ENCODE assay signal across 27 cellular contexts in genomic region chr13:108257238-108257637, GRCh38. TPM values are rescaled to one million over a fixed set of nuclear protein-coding genes. Genes with fewer than 3 reads are reported as not detected.
DNase-seq lines count a peak whose midpoint lies in the region; ATAC-seq, FAIRE-seq and TF ChIP-seq lines count a peak whose summit lies in the region.
"Had no signal": no experiment of that assay in that cellular context is flagged by ENCODE, and none has a peak within 500 bp of the region (broad histone marks: within the 10 kb centered on the region; RNA-seq: fewer than 3 reads in every experiment).

No MANE protein-coding gene starts in this region.

- no peaks in the 10 kb centered on the region for H3K36me3 Mint-ChIP-seq in activated T-helper 17 cell treated with anti-CD3 and anti-CD28 coated beads, Interleukin-2, amount 50 U/mL, for 72 hours (ENCODE audit: low read depth)
- no peaks in the 10 kb centered on the region for H3K36me3 Mint-ChIP-seq in glutamatergic neuron (ENCODE audit: unreplicated experiment)

- H3K4me3 Mint-ChIP-seq in activated T-helper 17 cell treated with anti-CD3 and anti-CD28 coated beads, Interleukin-2, amount 50 U/mL, for 72 hours: no peak overlapping the region
- no peak overlapping the region for H3K4me3 Mint-ChIP-seq in glutamatergic neuron (ENCODE audit: unreplicated experiment)
- H3K4me3 Mint-ChIP-seq: CD14-positive monocyte; CD4-positive, alpha-beta memory T cell; CD4-positive, CD25-positive, alpha-beta regulatory T cell; CD8-positive, alpha-beta memory T cell had no signal

- no peaks in the 10 kb centered on the region for H3K36me3 ChIP-seq in SK-N-MC (ENCODE audit: insufficient read depth, low read length)
- H3K36me3 ChIP-seq: BE2C had no signal

- peak overlapping the region; percentile 40 for H3K27ac ChIP-seq in SK-N-MC
- H3K27ac ChIP-seq: BLaER1 had no signal

- H3K27ac Mint-ChIP-seq in activated T-helper 17 cell treated with anti-CD3 and anti-CD28 coated beads, Interleukin-2, amount 50 U/mL, for 72 hours: no peak overlapping the region
- no peak overlapping the region for H3K27ac Mint-ChIP-seq in glutamatergic neuron (ENCODE audit: unreplicated experiment)
- H3K27ac Mint-ChIP-seq: CD14-positive monocyte; CD8-positive, alpha-beta memory T cell had no signal

- H3K4me3 ChIP-seq in SK-N-MC: no peak overlapping the region
- H3K4me3 ChIP-seq: BLaER1, GM12878 had no signal

- no peaks in the 10 kb centered on the region for H3K4me1 Mint-ChIP-seq in activated T-helper 17 cell treated with anti-CD3 and anti-CD28 coated beads, Interleukin-2, amount 50 U/mL, for 72 hours
- no peaks in the 10 kb centered on the region for H3K4me1 Mint-ChIP-seq in glutamatergic neuron (ENCODE audit: low read depth, unreplicated experiment)
- H3K4me1 Mint-ChIP-seq: CD4-positive, CD25-positive, alpha-beta regulatory T cell had no signal

- DNase-seq in OCI-M1 (lab: John Stamatoyannopoulos, UW) (peak; percentile 26), SK-N-MC (ENCODE audit: low read depth, low spot score) (no peak), midbrain (lab: John Stamatoyannopoulos, UW) (no peak), glutamatergic neuron (no peak)
- DNase-seq: 8988T; ACHN; BE2C; C1 segment of cervical spinal cord; CD4-positive, alpha-beta memory T cell; CD4-positive, CD25-positive, alpha-beta regulatory T cell; CD8-positive, alpha-beta memory T cell; COR-L47; DMS 273 treated with DMSO at 0.1 percent for 48 hours; DMS153; DMS53; DMS79; DND-41; EL; GDM1 had no signal

- TF ChIP-seq CTCF in glutamatergic neuron (IDR thresholded peaks at IDR 0.05; ENCODE audit: partially characterized antibody, unreplicated experiment): no peak

- peak; percentile 43 for FAIRE-seq in endometrium (lab: Jason Lieb, UNC)
- FAIRE-seq: GM12878, GM12892, GM18507 had no signal

- ATAC-seq in activated T-helper 17 cell treated with anti-CD3 and anti-CD28 coated beads, Interleukin-2, amount 50 U/mL, for 72 hours (replicated peaks): no peak
- ATAC-seq: GM12878 had no signal

- no peaks in the 10 kb centered on the region for H3K9me3 ChIP-seq in SK-N-MC (ENCODE audit: low read depth, low read length)
- H3K9me3 ChIP-seq: BE2C had no signal

- no peaks in the 10 kb centered on the region for H3K9me3 Mint-ChIP-seq in activated T-helper 17 cell treated with anti-CD3 and anti-CD28 coated beads, Interleukin-2, amount 50 U/mL, for 72 hours
- H3K9me3 Mint-ChIP-seq in glutamatergic neuron (ENCODE audit: unreplicated experiment): no peaks in the 10 kb centered on the region
- H3K9me3 Mint-ChIP-seq: CD4-positive, CD25-positive, alpha-beta regulatory T cell had no signal

- no peaks in the 10 kb centered on the region for H3K27me3 Mint-ChIP-seq in activated T-helper 17 cell treated with anti-CD3 and anti-CD28 coated beads, Interleukin-2, amount 50 U/mL, for 72 hours
- no peaks in the 10 kb centered on the region for H3K27me3 Mint-ChIP-seq in glutamatergic neuron (ENCODE audit: unreplicated experiment)
- H3K27me3 Mint-ChIP-seq: CD4-positive, alpha-beta memory T cell; CD4-positive, CD25-positive, alpha-beta regulatory T cell; CD8-positive, alpha-beta memory T cell had no signal

- H3K9ac ChIP-seq in SK-N-MC (ENCODE audit: insufficient read length): peak overlapping the region; percentile 17
- H3K9ac ChIP-seq: BLaER1 had no signal

RNA-seq across cellular contexts. Expression of gene TNFSF13B, which starts 12.3 kb away (rescaled TPM):
- total RNA-seq in activated T-helper 17 cell treated with anti-CD3 and anti-CD28 coated beads, Interleukin-2, amount 50 U/mL, for 72 hours: 1 to 10 TPM; 3.6 to 4.4 TPM
- total RNA-seq in glutamatergic neuron (ENCODE audit: unreplicated experiment): 0.47 TPM
- total RNA-seq: G401 had no signal

RNA-seq across cellular contexts. Expression of gene ABHD13, which starts 39.0 kb away (rescaled TPM):
- total RNA-seq in activated T-helper 17 cell treated with anti-CD3 and anti-CD28 coated beads, Interleukin-2, amount 50 U/mL, for 72 hours: 1 to 10 TPM; 3.7 to 4.3 TPM
- total RNA-seq in glutamatergic neuron (ENCODE audit: unreplicated experiment): 8.7 TPM

RNA-seq across cellular contexts. Expression of gene LIG4, which starts 41.9 kb away (rescaled TPM):
- total RNA-seq in activated T-helper 17 cell treated with anti-CD3 and anti-CD28 coated beads, Interleukin-2, amount 50 U/mL, for 72 hours: 1 to 10 TPM; 5.1 to 7.5 TPM
- 19.8 TPM for total RNA-seq in glutamatergic neuron (ENCODE audit: unreplicated experiment)
